In genomic region chr1:227035316-227035715, GRCh38 we compare ENCODE assay signal across 25 cellular contexts.
"Had no signal": no experiment of that assay in that cellular context is flagged by ENCODE, and none has a peak within 500 bp of the region (broad histone marks: within the 10 kb centered on the region; RNA-seq: fewer than 3 reads in every experiment).

No MANE protein-coding gene starts in this region.

- DNase-seq: activated CD4-positive, alpha-beta T cell treated with anti-CD3 and anti-CD28 coated beads for 36 hours; activated CD4-positive, alpha-beta T cell treated with anti-CD3 and anti-CD28 coated beads, Interleukin-2, amount 50 U/mL, for 4 hours; activated CD4-positive, CD25-positive, alpha-beta regulatory T cell; activated effector memory CD4-positive, alpha-beta T cell treated with Interleukin-2 at 50 U/mL for 16 hours; activated naive CD4-positive, alpha-beta T cell treated with Interleukin-2 at 50 U/mL for 16 hours; activated T-cell treated with anti-CD3 and anti-CD28 coated beads for 4 hours; anterior cingulate cortex; colonic mucosa; effector memory CD8-positive, alpha-beta T cell; erythroblast; gastrocnemius medialis; glutamatergic neuron; islet precursor cell; left ventricle myocardium inferior; mesendoderm; natural killer cell; occipital lobe; stimulated activated naive CD4-positive, alpha-beta T cell treated with Interleukin-2 at 50 U/mL for 16 hours had no signal

- H3K27me3 Mint-ChIP-seq: activated CD4-positive, alpha-beta T cell treated with anti-CD3 and anti-CD28 coated beads for 36 hours; activated naive CD8-positive, alpha-beta T cell; effector memory CD8-positive, alpha-beta T cell had no signal

- FAIRE-seq: bronchial epithelial cell had no signal

- H3K36me3 Mint-ChIP-seq: activated naive CD8-positive, alpha-beta T cell; natural killer cell had no signal

- H3K4me3 Mint-ChIP-seq: activated CD4-positive, alpha-beta T cell treated with anti-CD3 and anti-CD28 coated beads for 36 hours; activated naive CD8-positive, alpha-beta T cell; effector memory CD8-positive, alpha-beta T cell; natural killer cell; neural progenitor cell had no signal

- H3K27ac Mint-ChIP-seq: activated CD4-positive, alpha-beta T cell treated with anti-CD3 and anti-CD28 coated beads for 36 hours; activated naive CD8-positive, alpha-beta T cell; effector memory CD8-positive, alpha-beta T cell; natural killer cell; neural progenitor cell had no signal

- H3K4me1 Mint-ChIP-seq: neural progenitor cell had no signal

- H3K4me3 ChIP-seq: colonic mucosa, gastrocnemius medialis, left ventricle myocardium inferior, lung, neural progenitor cell, right atrium auricular region, tibial nerve had no signal

- H3K9me3 Mint-ChIP-seq: effector memory CD8-positive, alpha-beta T cell; natural killer cell; neural progenitor cell had no signal

- H3K27ac ChIP-seq: colonic mucosa, gastrocnemius medialis, left ventricle myocardium inferior, neural progenitor cell, parathyroid adenoma, right atrium auricular region, tibial nerve had no signal
